9 cellular contexts compared by ENCODE assay signal in the genomic region with DNA sequence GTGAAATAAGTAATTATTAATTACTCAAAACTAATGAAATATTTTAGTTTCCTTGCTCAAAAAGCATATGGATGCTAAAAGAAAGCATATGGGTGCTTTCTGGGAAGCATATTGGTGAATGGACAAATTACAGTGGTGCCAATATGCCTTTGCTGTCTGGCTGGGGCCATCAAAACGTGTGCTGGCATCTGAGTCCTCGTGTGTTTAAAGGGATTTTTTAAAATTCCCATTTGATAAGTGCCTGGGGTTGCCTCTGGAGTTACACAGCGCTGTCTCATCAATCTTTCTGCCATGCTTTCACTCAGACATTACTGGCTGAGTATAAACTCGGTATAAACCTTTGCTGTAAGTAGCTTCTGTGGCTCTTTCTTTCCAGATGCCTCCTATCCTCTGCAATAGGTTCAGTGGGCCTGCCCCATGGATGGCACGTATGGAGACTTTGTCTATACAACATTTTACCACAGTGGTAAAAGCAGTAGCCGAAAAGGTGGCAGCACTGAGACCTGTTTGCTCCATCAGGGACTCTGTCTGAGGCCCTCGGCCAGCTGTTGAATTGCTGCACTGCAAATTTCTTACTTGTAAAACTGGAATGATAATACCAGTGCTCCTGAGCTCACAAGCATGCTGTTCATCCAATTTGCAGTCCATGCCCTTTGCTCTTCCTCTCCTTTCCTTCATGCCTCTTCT.
A peak's percentile ranks its signal among the peaks of the same experiment; 100 is the strongest.
DNase-seq lines count a peak whose midpoint lies in the region; TF ChIP-seq lines count a peak whose summit lies in the region.
"Had no signal": no experiment of that assay in that cellular context is flagged by ENCODE, and none has a peak within 500 bp of the region (broad histone marks: within the 10 kb centered on the region; RNA-seq: fewer than 3 reads in every experiment).

No MANE protein-coding gene starts in this region.

- 78 to 91% methylated on average over 5 to 7 of the region's 7 CpGs for whole genome bisulfite sequencing in transverse colon (ENCODE audit: low coverage in 1 of 2), 2 donors

- peak overlapping the region; percentile 63 for H3K27ac Mint-ChIP-seq in MCF 10A (ENCODE audit: low read depth, unreplicated experiment)
- H3K27ac Mint-ChIP-seq: activated CD4-positive, alpha-beta memory T cell treated with anti-CD3 and anti-CD28 coated beads for 36 hours had no signal

- peaks cover 64% of the 10 kb centered on the region for H3K4me1 ChIP-seq in Karpas-422 (ENCODE audit: low read length)
- H3K4me1 ChIP-seq in transverse colon = peaks cover 4 to 36% (median 23%) of the 10 kb centered on the region in 4 donors

- intact Hi-C loops in MCF 10A (cut with micrococcal nuclease) = loop anchor here (1.0 kb wide), 1 partner anchor 604 kb away; a partner anchor contains a TSS
- intact Hi-C loops in transverse colon (cut with DNase I; ENCODE audit: low total_unique reads) = no loop called here

- no peak overlapping the region for H3K4me2 ChIP-seq in Karpas-422 (ENCODE audit: low read depth, low read length, poor library complexity, severe bottlenecking)

- TF ChIP-seq EP300 in transverse colon (IDR thresholded peaks at IDR 0.05; ENCODE audit: low read depth) = no peak

- H3K9me2 ChIP-seq in Karpas-422 (replicated peaks; ENCODE audit: insufficient read depth, low read length) = no peaks in the 10 kb centered on the region

- no TSS peak for BruUV-seq in MCF 10A (replicated peaks; lab: Mats Ljungman, UMichigan)

- no peaks in the 10 kb centered on the region for H3K9me3 Mint-ChIP-seq in MCF 10A (ENCODE audit: unreplicated experiment)
- H3K9me3 Mint-ChIP-seq: activated CD4-positive, alpha-beta memory T cell treated with anti-CD3 and anti-CD28 coated beads for 36 hours had no signal

- no peaks in the 10 kb centered on the region for H3K36me3 Mint-ChIP-seq in MCF 10A (ENCODE audit: insufficient read depth, unreplicated experiment)

- H2AFZ ChIP-seq in Karpas-422 (ENCODE audit: low read length) = no peak overlapping the region

- H3K9ac ChIP-seq in Karpas-422 (ENCODE audit: low read length) = no peak overlapping the region

- H3K4me3 ChIP-seq in Karpas-422 (ENCODE audit: low read length) (no peak overlapping the region), transverse colon (no peak overlapping the region)

- H3K36me3 ChIP-seq in Karpas-422 (ENCODE audit: insufficient read depth, low read length) (no peaks in the 10 kb centered on the region), transverse colon (no peaks in the 10 kb centered on the region)

- H3K79me2 ChIP-seq in Karpas-422 (ENCODE audit: low read length) = no peaks in the 10 kb centered on the region

- POLR2A ChIA-PET in MCF 10A (lab: Yijun Ruan, JAX) = interaction anchor here (0.6 to 3.6 kb wide), 18 partner anchors 9 to 610 kb away, joined by 3 to 24 read pairs (median 4); a partner anchor contains a TSS

- H3K27me3 ChIP-seq in Karpas-422 (ENCODE audit: low read length) (no peaks in the 10 kb centered on the region), transverse colon (no peaks in the 10 kb centered on the region)

- H4K20me1 ChIP-seq in Karpas-422 (ENCODE audit: insufficient read depth, low read depth, low read length) = no peaks in the 10 kb centered on the region; the same call in 1 of the 2 replicates

- H3K27ac ChIP-seq in Karpas-422 (ENCODE audit: low read length) (no peak overlapping the region), transverse colon (peak overlapping the region in 3 of 4 donors; percentile 21 to 60 (median 49))

- H3K9me3 ChIP-seq in Karpas-422 (ENCODE audit: low read length) (no peaks in the 10 kb centered on the region), transverse colon (no peaks in the 10 kb centered on the region)

- CTCF ChIA-PET in MCF 10A (lab: Yijun Ruan, JAX) = interaction anchor here (0.6 to 2.1 kb wide), 6 partner anchors 15 to 608 kb away, joined by 3 to 12 read pairs (median 4); no protein-coding TSS in a partner anchor

- no peak overlapping the region for H3K4me3 Mint-ChIP-seq in MCF 10A (ENCODE audit: unreplicated experiment)
- H3K4me3 Mint-ChIP-seq: activated CD4-positive, alpha-beta memory T cell treated with anti-CD3 and anti-CD28 coated beads for 36 hours had no signal

- peak; percentile 64 for DNase-seq in Karpas-422
- DNase-seq in MCF 10A (ENCODE audit: unreplicated experiment) = peak; percentile 32
- DNase-seq in kidney tubule cell (ENCODE audit: low spot score) = peak; percentile 16
- no peak for DNase-seq in transverse colon
- no peak for DNase-seq in NCI-H2196 treated with DMSO at 0.1 percent for 48 hours (lab: John Stamatoyannopoulos, UW; ENCODE audit: unreplicated experiment)
- DNase-seq in 8988T = no peak
- no peak for DNase-seq in effector CD4-positive, alpha-beta T cell
- DNase-seq in GM13976 (ENCODE audit: low spot score) = no peak
- DNase-seq: activated CD4-positive, alpha-beta memory T cell treated with anti-CD3 and anti-CD28 coated beads for 36 hours had no signal

- TF ChIP-seq CTCF in MCF 10A (IDR thresholded peaks at IDR 0.05; ENCODE audit: unreplicated experiment) (peak; percentile 10), transverse colon (IDR thresholded peaks at IDR 0.05) (no peak), GM13976 (IDR thresholded peaks at IDR 0.05; ENCODE audit: borderline replicate concordance, control extremely low read depth, extremely low read depth, insufficient read depth, missing control alignments) (no peak)

- TF ChIP-seq POLR2A in transverse colon (IDR thresholded peaks at IDR 0.05) = no peak

- in situ Hi-C loops in transverse colon (cut with MboI; ENCODE audit: low pct_ligation_motif_present in 1 of 4, low pct_unique_long_range_greater_than_20kb in 1 of 4, low sequenced_read_pairs in 3 of 4) = no loop called here
- in situ Hi-C loops in GM13976 (cut with MboI; ENCODE audit: low sequenced_read_pairs, unreplicated experiment) = no loop called here

- H3K27me3 Mint-ChIP-seq in MCF 10A (ENCODE audit: insufficient read depth, unreplicated experiment) = no peaks in the 10 kb centered on the region
- H3K27me3 Mint-ChIP-seq: activated CD4-positive, alpha-beta memory T cell treated with anti-CD3 and anti-CD28 coated beads for 36 hours had no signal

- H3K4me1 Mint-ChIP-seq in MCF 10A (ENCODE audit: insufficient read depth, unreplicated experiment) = peaks cover 29% of the 10 kb centered on the region

Comparison
In these comparisons a context has a peak if more than half of its experiments do, and no peak if none do; other contexts are left out.
1. DNase-seq: peak in Karpas-422 (single experiment), MCF 10A (single experiment) and kidney tubule cell (single experiment); none in transverse colon (single experiment), NCI-H2196 treated with DMSO at 0.1 percent for 48 hours (single experiment), 8988T (single experiment), effector CD4-positive, alpha-beta T cell (single experiment) and GM13976 (single experiment).